Comparison of ENCODE assay signal across 2 cellular contexts in the genomic region with DNA sequence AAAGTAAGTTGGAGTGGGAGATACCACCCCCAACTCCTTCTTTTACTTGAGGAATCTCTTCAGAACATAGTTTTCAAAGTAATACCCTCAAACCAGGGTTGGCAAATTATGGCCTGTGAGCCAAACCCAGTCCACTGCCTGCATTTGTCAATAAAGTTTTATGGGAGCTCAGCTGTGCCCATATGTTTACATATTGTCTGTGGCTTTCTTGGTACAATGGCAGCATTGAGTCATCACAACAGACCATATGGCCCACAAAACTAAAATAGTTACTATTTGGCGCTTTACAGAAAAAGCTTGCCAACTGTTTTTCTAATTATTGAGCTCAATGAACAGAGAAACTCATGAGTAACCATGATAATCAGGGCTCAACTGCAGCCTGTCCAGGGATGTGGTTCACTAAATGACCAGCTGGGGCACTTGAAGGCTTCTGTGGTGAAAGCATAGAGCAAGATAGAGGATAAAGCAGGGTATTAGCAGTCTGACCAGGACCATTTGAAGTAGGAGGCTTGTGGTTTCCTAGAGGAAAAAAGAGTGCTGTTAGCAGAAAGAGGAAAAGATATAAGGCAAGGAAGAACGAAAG.
TF ChIP-seq lines count a peak whose summit lies in the region.

No MANE protein-coding gene starts in this region.

TF ChIP-seq in HCT116, 20 proteins besides CTCF, POLR2A, EP300 and RAD21 (continued from another document):
- TF ChIP-seq, protein P1, sequence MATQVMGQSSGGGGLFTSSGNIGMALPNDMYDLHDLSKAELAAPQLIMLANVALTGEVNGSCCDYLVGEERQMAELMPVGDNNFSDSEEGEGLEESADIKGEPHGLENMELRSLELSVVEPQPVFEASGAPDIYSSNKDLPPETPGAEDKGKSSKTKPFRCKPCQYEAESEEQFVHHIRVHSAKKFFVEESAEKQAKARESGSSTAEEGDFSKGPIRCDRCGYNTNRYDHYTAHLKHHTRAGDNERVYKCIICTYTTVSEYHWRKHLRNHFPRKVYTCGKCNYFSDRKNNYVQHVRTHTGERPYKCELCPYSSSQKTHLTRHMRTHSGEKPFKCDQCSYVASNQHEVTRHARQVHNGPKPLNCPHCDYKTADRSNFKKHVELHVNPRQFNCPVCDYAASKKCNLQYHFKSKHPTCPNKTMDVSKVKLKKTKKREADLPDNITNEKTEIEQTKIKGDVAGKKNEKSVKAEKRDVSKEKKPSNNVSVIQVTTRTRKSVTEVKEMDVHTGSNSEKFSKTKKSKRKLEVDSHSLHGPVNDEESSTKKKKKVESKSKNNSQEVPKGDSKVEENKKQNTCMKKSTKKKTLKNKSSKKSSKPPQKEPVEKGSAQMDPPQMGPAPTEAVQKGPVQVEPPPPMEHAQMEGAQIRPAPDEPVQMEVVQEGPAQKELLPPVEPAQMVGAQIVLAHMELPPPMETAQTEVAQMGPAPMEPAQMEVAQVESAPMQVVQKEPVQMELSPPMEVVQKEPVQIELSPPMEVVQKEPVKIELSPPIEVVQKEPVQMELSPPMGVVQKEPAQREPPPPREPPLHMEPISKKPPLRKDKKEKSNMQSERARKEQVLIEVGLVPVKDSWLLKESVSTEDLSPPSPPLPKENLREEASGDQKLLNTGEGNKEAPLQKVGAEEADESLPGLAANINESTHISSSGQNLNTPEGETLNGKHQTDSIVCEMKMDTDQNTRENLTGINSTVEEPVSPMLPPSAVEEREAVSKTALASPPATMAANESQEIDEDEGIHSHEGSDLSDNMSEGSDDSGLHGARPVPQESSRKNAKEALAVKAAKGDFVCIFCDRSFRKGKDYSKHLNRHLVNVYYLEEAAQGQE (IDR thresholded peaks at IDR 0.05; ENCODE audit: low read depth), result no peak
- TF ChIP-seq, protein P2, sequence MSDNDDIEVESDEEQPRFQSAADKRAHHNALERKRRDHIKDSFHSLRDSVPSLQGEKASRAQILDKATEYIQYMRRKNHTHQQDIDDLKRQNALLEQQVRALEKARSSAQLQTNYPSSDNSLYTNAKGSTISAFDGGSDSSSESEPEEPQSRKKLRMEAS (IDR thresholded peaks at IDR 0.05), result no peak
- TF ChIP-seq YY1 (IDR thresholded peaks at IDR 0.05; ENCODE audit: extremely low read depth, insufficient replicate concordance, low read depth, low read length) (no peak), FOSL1 (IDR thresholded peaks at IDR 0.05; ENCODE audit: low read depth) (no peak), JUND (IDR thresholded peaks at IDR 0.05) (no peak), SRF (IDR thresholded peaks at IDR 0.05; ENCODE audit: low read depth) (no peak)
TF ChIP-seq in HCT116: peak in this region for 0.

TF ChIP-seq in SK-N-SH, 30 proteins besides CTCF, POLR2A, EP300 and RAD21 (continued from another document):
- TF ChIP-seq YY1 (IDR thresholded peaks at IDR 0.05; ENCODE audit: low read depth), result no peak
- TF ChIP-seq, protein P1 (IDR thresholded peaks at IDR 0.05; ENCODE audit: low read depth, low read length), result no peak
- TF ChIP-seq FOSL2 (IDR thresholded peaks at IDR 0.05; ENCODE audit: borderline replicate concordance, low read depth), result no peak
- no peak for TF ChIP-seq SIN3A (IDR thresholded peaks at IDR 0.05; ENCODE audit: borderline replicate concordance, low read depth, low read length)
- TF ChIP-seq CHD2 (IDR thresholded peaks at IDR 0.05; ENCODE audit: low read length, partially characterized antibody), result no peak
- TF ChIP-seq NRF1 (IDR thresholded peaks at IDR 0.05; ENCODE audit: low read depth, low read length), result no peak
- no peak for TF ChIP-seq POLR2AphosphoS5 (IDR thresholded peaks at IDR 0.05; ENCODE audit: low read depth, low read length)
- TF ChIP-seq SMC3 (IDR thresholded peaks at IDR 0.05; ENCODE audit: low read depth, low read length), result no peak
- TF ChIP-seq, protein P2 (IDR thresholded peaks at IDR 0.05; ENCODE audit: low read depth), result no peak
- TF ChIP-seq ELF1 (IDR thresholded peaks at IDR 0.05), result no peak
